Comparison of ENCODE assay signal across 8 cellular contexts in the genomic region with DNA sequence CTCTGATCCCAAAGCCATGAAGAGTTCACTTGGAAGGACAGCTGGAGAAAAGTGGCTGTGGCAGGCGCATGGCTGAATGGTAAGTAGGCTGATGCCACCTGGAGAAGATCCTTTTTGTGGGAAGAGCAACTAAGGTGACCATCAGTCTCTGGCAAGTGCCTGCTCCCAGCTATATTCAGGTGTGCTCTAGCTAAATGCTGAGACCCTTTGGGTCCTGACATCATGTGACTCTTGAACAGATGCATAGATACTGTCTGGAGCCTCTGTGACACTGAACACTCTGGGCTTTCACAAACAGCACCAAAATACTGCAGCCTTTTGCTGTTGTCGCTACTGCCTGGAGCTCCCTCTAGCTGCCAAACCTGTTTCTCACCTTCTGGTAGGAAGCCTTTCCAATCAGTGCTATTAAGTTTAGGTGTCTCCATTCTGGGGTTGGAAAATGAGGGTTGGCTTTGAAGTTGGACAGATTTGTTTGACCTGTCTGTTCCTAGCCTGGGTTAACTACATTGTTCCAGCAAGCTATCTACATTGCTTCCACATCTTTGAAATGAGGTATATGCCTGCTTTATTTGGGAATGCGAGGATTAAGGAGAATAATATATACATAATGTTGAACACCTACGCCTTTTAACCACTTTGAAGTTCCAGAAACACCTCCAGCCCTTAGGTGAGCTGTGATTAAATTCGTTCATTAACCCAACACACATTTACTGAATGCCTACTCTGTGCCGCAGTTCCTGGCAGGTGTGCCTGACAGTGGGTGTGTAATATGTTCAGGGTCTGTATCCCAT. TPM values are rescaled to one million over a fixed set of nuclear protein-coding genes. Genes with fewer than 3 reads are reported as not detected.
DNase-seq lines count a peak whose midpoint lies in the region; ATAC-seq, FAIRE-seq and TF ChIP-seq lines count a peak whose summit lies in the region.

No MANE protein-coding gene starts in this region.

- H3K4me1 ChIP-seq in DOHH2 (ENCODE audit: control insufficient read depth, low read length), result peaks cover 19% of the 10 kb centered on the region
- H3K4me1 ChIP-seq in Peyer's patch, result peaks cover 0 to 26% (median 12%) of the 10 kb centered on the region in 4 donors
- H3K4me1 ChIP-seq in HepG2 (ENCODE audit: insufficient read depth, low read length), result peaks cover 10% of the 10 kb centered on the region; the same call in 1 of the 2 replicates

- H3K36me3 ChIP-seq in DOHH2 (ENCODE audit: control insufficient read depth, low read length) (no peaks in the 10 kb centered on the region), Peyer's patch (no peaks in the 10 kb centered on the region), HepG2 (replicated peaks in 1 of 2; ENCODE audit: control insufficient read depth in 1 of 2, insufficient read depth in 2 of 2, low read length in 2 of 2) (no peaks in the 10 kb centered on the region)

- H3K27me3 ChIP-seq in DOHH2 (ENCODE audit: control insufficient read depth, low read length), result peaks cover 45% of the 10 kb centered on the region
- H3K27me3 ChIP-seq in Peyer's patch, result peaks cover 0 to 26% of the 10 kb centered on the region in 2 donors
- peaks cover 9 to 45% of the 10 kb centered on the region in 2 experiments; a peak in 4 of 5 replicates for H3K27me3 ChIP-seq in HepG2 (ENCODE audit: control insufficient read depth in 1 of 2, insufficient read depth in 2 of 2, low read length in 2 of 2)

- DNase-seq in Peyer's patch (peak in 2 of 3 donors; percentile 41 to 66), HepG2 (ENCODE audit: low spot score) (peak; percentile 61), GM03348 (ENCODE audit: low spot score) (no peak)
- DNase-seq in effector CD8-positive, alpha-beta T cell (lab: John Stamatoyannopoulos, UW), result no peak

- no peak for TF ChIP-seq POLR2A in Peyer's patch (IDR thresholded peaks at IDR 0.05)
- TF ChIP-seq POLR2A in HepG2 (IDR thresholded peaks at IDR 0.05; ENCODE audit: insufficient read depth in 1 of 2, low read depth in 2 of 2, low read length in 2 of 2), result no peak

- POLR2A ChIA-PET in HepG2 (lab: Yijun Ruan, JAX), result no interaction called here

- no peak overlapping the region for H3K9ac ChIP-seq in HepG2 (ENCODE audit: insufficient read depth, low read depth, low read length)

- no TSS peak for BruUV-seq in HepG2 (replicated peaks; lab: Mats Ljungman, UMichigan)

- no peak overlapping the region for H3K4me2 ChIP-seq in DOHH2 (ENCODE audit: low read length)
- no peak overlapping the region for H3K4me2 ChIP-seq in HepG2 (ENCODE audit: low read depth, low read length)

- TF ChIP-seq RAD21 in Ishikawa (IDR thresholded peaks at IDR 0.05; ENCODE audit: low read depth) (peak; percentile 41), HepG2 (CRISPR knock-in tag; IDR thresholded peaks at IDR 0.05) (peak; percentile 59; the same call in 1 of the 2 replicates)

- no peaks in the 10 kb centered on the region for H3K9me3 ChIP-seq in DOHH2 (ENCODE audit: control insufficient read depth, insufficient read depth, low read length)
- no peaks in the 10 kb centered on the region for H3K9me3 ChIP-seq in Peyer's patch
- H3K9me3 ChIP-seq in HepG2 (ENCODE audit: low read length), result no peaks in the 10 kb centered on the region

- no peak overlapping the region for H3K4me3 ChIP-seq in DOHH2 (ENCODE audit: low read length)
- no peak overlapping the region for H3K4me3 ChIP-seq in Peyer's patch
- no peak overlapping the region for H3K4me3 ChIP-seq in HepG2 (replicated peaks in 1 of 3; ENCODE audit: insufficient read depth in 1 of 3, low read depth in 2 of 3, low read length in 3 of 3)

- H3K27ac ChIP-seq in DOHH2 (ENCODE audit: low read depth, low read length) (no peak overlapping the region), Peyer's patch (no peak overlapping the region), angular gyrus (ENCODE audit: low read depth, low read length) (peak overlapping the region; percentile 51), HepG2 (ENCODE audit: extremely low read length, insufficient read depth, low read length) (no peak overlapping the region)

- FAIRE-seq in HepG2 (lab: Jason Lieb, UNC), result peak; percentile 98

- no peak overlapping the region for H2AFZ ChIP-seq in HepG2 (ENCODE audit: low read length)

- ATAC-seq in HepG2 (peak; percentile 53), HG02884 (IDR thresholded peaks at IDR 0.05; ENCODE audit: unreplicated experiment) (no peak)

- peaks cover 2% of the 10 kb centered on the region; the same call in 1 of the 2 replicates for H3F3A ChIP-seq in DOHH2 (ENCODE audit: control insufficient read depth, insufficient read depth)

- H4K20me1 ChIP-seq in DOHH2 (ENCODE audit: control insufficient read depth, insufficient read depth, low read depth, low read length), result peaks cover 4% of the 10 kb centered on the region
- peaks cover 2% of the 10 kb centered on the region; the same call in 1 of the 2 replicates for H4K20me1 ChIP-seq in HepG2 (ENCODE audit: insufficient read depth, low read length)

- no peaks in the 10 kb centered on the region for H3K9me2 ChIP-seq in DOHH2 (replicated peaks; ENCODE audit: control insufficient read depth, low read length)

- H3K79me2 ChIP-seq in DOHH2 (ENCODE audit: control insufficient read depth, low read length) (no peaks in the 10 kb centered on the region), HepG2 (ENCODE audit: insufficient read depth, low read length) (no peaks in the 10 kb centered on the region)

- in situ Hi-C loops in HepG2 (cut with HindIII; ENCODE audit: extremely low pct_ligation_motif_present, low pct_unique_long_range_greater_than_20kb), result no loop called here

- TF ChIP-seq EP300 in Ishikawa (IDR thresholded peaks at IDR 0.05; ENCODE audit: borderline replicate concordance), result no peak
- no peak for TF ChIP-seq EP300 in HepG2 (IDR thresholded peaks at IDR 0.05; ENCODE audit: low read depth in 2 of 2, low read length in 2 of 2)
- no peak for TF ChIP-seq EP300 in HepG2 (CRISPR knock-in tag; IDR thresholded peaks at IDR 0.05; ENCODE audit: borderline replicate concordance)

- intact Hi-C loops in HepG2 (cut with micrococcal nuclease; ENCODE audit: unreplicated experiment), result loop anchor here (2.0 kb wide), 1 partner anchor 27 kb away; no protein-coding TSS in a partner anchor

- TF ChIP-seq CTCF in DOHH2 (IDR thresholded peaks at IDR 0.05; ENCODE audit: low read depth, low read length, poor library complexity, severe bottlenecking) (peak; percentile 84), Peyer's patch (IDR thresholded peaks at IDR 0.05) (peak in 5 of 6 experiments; percentile 11 to 51 (median 43)), HepG2 (CRISPR knock-in tag; IDR thresholded peaks at IDR 0.05) (peak; percentile 86)

- CTCF ChIA-PET in HepG2 (lab: Yijun Ruan, JAX; ENCODE audit: low intra/inter-chr PET ratio, low total read pairs), result no interaction called here

- 52% methylated on average over 6 of the region's 6 CpGs for WGBS in HepG2 (ENCODE audit: low lambda C conversion rate)

RNA-seq across cellular contexts. Expression of a gene that starts 3.1 kb away (rescaled TPM):
- not detected for total RNA-seq in Peyer's patch
- total RNA-seq in HepG2 (2016; rRNA removed; fragmentation: Illumina TruSeq; extraction: Trizol), result not detected in 2 replicates
- total RNA-seq in HepG2 (2016; cell fraction: cytosol; rRNA removed; fragmentation: Illumina TruSeq; extraction: Trizol; ENCODE audit: low read depth), result not detected in 2 replicates
- total RNA-seq in HepG2 (2016; cell fraction: insoluble cytoplasmic fraction; rRNA removed; fragmentation: Illumina TruSeq; extraction: Trizol), result 0.06 TPM in 1 of 2 replicates, not detected in the other
- total RNA-seq in HepG2 (2016; cell fraction: membrane; rRNA removed; fragmentation: Illumina TruSeq; extraction: Trizol), result not detected in 2 replicates
- total RNA-seq in HepG2 (2016; cell fraction: nucleus; rRNA removed; fragmentation: Illumina TruSeq; extraction: Trizol), result not detected in 2 replicates
- not detected in 2 replicates for polyA plus RNA-seq in HepG2 (2011; rRNA removed)
- polyA plus RNA-seq in HepG2 (2011; cell fraction: cytosol; rRNA removed), result 0.03 TPM in 1 of 2 replicates, not detected in the other
- 0.07 TPM in 1 of 2 replicates, not detected in the other for polyA plus RNA-seq in HepG2 (2011; cell fraction: nucleus; rRNA removed)
- not detected in 2 replicates for polyA plus RNA-seq in HepG2 (2012)
- not detected in 2 replicates for polyA plus RNA-seq in HepG2 (2016; cell fraction: cytosol; fragmentation: Illumina TruSeq; extraction: Trizol; ENCODE audit: low read depth)
- not detected in 2 replicates for polyA plus RNA-seq in HepG2 (2016; cell fraction: insoluble cytoplasmic fraction; fragmentation: Illumina TruSeq; extraction: Trizol; ENCODE audit: low read depth)
- polyA plus RNA-seq in HepG2 (2016; cell fraction: membrane; fragmentation: Illumina TruSeq; extraction: Trizol; ENCODE audit: low read depth), result not detected in 2 replicates
- not detected in 2 replicates for polyA plus RNA-seq in HepG2 (2016; cell fraction: nucleus; fragmentation: Illumina TruSeq; extraction: Trizol; ENCODE audit: insufficient read depth, low read depth)
- polyA minus RNA-seq in HepG2 (2011; rRNA and poly(A)+ RNA removed; ENCODE audit: low replicate concordance), result not detected in 2 replicates
- not detected in 2 replicates for polyA minus RNA-seq in HepG2 (2011; cell fraction: cytosol; rRNA and poly(A)+ RNA removed)
- polyA minus RNA-seq in HepG2 (2011; cell fraction: nucleus; rRNA and poly(A)+ RNA removed), result 0.25 TPM in 1 of 2 replicates, not detected in the other

RNA-seq across cellular contexts. Expression of a gene that starts 6.0 kb away (rescaled TPM):
- total RNA-seq in Peyer's patch (10 to 100 TPM in 1 of 4 donors, 1 to 10 TPM in 3; 1.8 to 12.4 (median 5.7) TPM), HepG2 (2016; rRNA removed; fragmentation: Illumina TruSeq; extraction: Trizol) (3.0 and 4.2 TPM in 2 replicates)
- 1.2 TPM in 2 replicates for total RNA-seq in HepG2 (2016; cell fraction: cytosol; rRNA removed; fragmentation: Illumina TruSeq; extraction: Trizol; ENCODE audit: low read depth)
- 2.7 and 3.8 TPM in 2 replicates for total RNA-seq in HepG2 (2016; cell fraction: insoluble cytoplasmic fraction; rRNA removed; fragmentation: Illumina TruSeq; extraction: Trizol)
- 2.4 and 2.5 TPM in 2 replicates for total RNA-seq in HepG2 (2016; cell fraction: membrane; rRNA removed; fragmentation: Illumina TruSeq; extraction: Trizol)
- total RNA-seq in HepG2 (2016; cell fraction: nucleus; rRNA removed; fragmentation: Illumina TruSeq; extraction: Trizol), result 6.0 and 6.4 TPM in 2 replicates
- 10.3 and 11.1 TPM in 2 replicates for polyA plus RNA-seq in HepG2 (2011; rRNA removed)
- 5.7 and 7.4 TPM in 2 replicates for polyA plus RNA-seq in HepG2 (2011; cell fraction: cytosol; rRNA removed)
- polyA plus RNA-seq in HepG2 (2011; cell fraction: nucleus; rRNA removed), result 32.6 and 44.1 TPM in 2 replicates
- 8.1 and 9.8 TPM in 2 replicates for polyA plus RNA-seq in HepG2 (2012)
- polyA plus RNA-seq in HepG2 (2016; cell fraction: cytosol; fragmentation: Illumina TruSeq; extraction: Trizol; ENCODE audit: low read depth), result 1.0 and 1.1 TPM in 2 replicates
- polyA plus RNA-seq in HepG2 (2016; cell fraction: insoluble cytoplasmic fraction; fragmentation: Illumina TruSeq; extraction: Trizol; ENCODE audit: low read depth), result 3.1 and 4.1 TPM in 2 replicates
- polyA plus RNA-seq in HepG2 (2016; cell fraction: membrane; fragmentation: Illumina TruSeq; extraction: Trizol; ENCODE audit: low read depth), result 1.6 and 2.0 TPM in 2 replicates
- polyA plus RNA-seq in HepG2 (2016; cell fraction: nucleus; fragmentation: Illumina TruSeq; extraction: Trizol; ENCODE audit: insufficient read depth, low read depth), result 20.4 and 21.9 TPM in 2 replicates
- 12.4 and 15.2 TPM in 2 replicates for polyA minus RNA-seq in HepG2 (2011; rRNA and poly(A)+ RNA removed; ENCODE audit: low replicate concordance)
- polyA minus RNA-seq in HepG2 (2011; cell fraction: cytosol; rRNA and poly(A)+ RNA removed), result 5.4 and 6.2 TPM in 2 replicates
- polyA minus RNA-seq in HepG2 (2011; cell fraction: nucleus; rRNA and poly(A)+ RNA removed), result 14.7 and 16.5 TPM in 2 replicates

RNA-seq across cellular contexts. Expression of a gene that starts 56.1 kb away (rescaled TPM):
- total RNA-seq in Peyer's patch, result 100 to 1,000 TPM in 2 of 4 donors, 10 to 100 TPM in 2; 83.5 to 131 (median 95.6) TPM
- total RNA-seq in HepG2 (2016; rRNA removed; fragmentation: Illumina TruSeq; extraction: Trizol), result 517 and 689 TPM in 2 replicates
- 83.8 and 91.7 TPM in 2 replicates for total RNA-seq in HepG2 (2016; cell fraction: cytosol; rRNA removed; fragmentation: Illumina TruSeq; extraction: Trizol; ENCODE audit: low read depth)
- total RNA-seq in HepG2 (2016; cell fraction: insoluble cytoplasmic fraction; rRNA removed; fragmentation: Illumina TruSeq; extraction: Trizol), result 525 and 715 TPM in 2 replicates
- total RNA-seq in HepG2 (2016; cell fraction: membrane; rRNA removed; fragmentation: Illumina TruSeq; extraction: Trizol), result 114 and 115 TPM in 2 replicates
- total RNA-seq in HepG2 (2016; cell fraction: nucleus; rRNA removed; fragmentation: Illumina TruSeq; extraction: Trizol), result 196 and 212 TPM in 2 replicates
- 326 and 347 TPM in 2 replicates for polyA plus RNA-seq in HepG2 (2011; rRNA removed)
- polyA plus RNA-seq in HepG2 (2011; cell fraction: cytosol; rRNA removed), result 421 and 439 TPM in 2 replicates
- 113 and 132 TPM in 2 replicates for polyA plus RNA-seq in HepG2 (2011; cell fraction: nucleus; rRNA removed)
- polyA plus RNA-seq in HepG2 (2012), result 497 and 591 TPM in 2 replicates
- 60.5 and 62.9 TPM in 2 replicates for polyA plus RNA-seq in HepG2 (2016; cell fraction: cytosol; fragmentation: Illumina TruSeq; extraction: Trizol; ENCODE audit: low read depth)
- 605 and 611 TPM in 2 replicates for polyA plus RNA-seq in HepG2 (2016; cell fraction: insoluble cytoplasmic fraction; fragmentation: Illumina TruSeq; extraction: Trizol; ENCODE audit: low read depth)
- 71.6 and 78.2 TPM in 2 replicates for polyA plus RNA-seq in HepG2 (2016; cell fraction: membrane; fragmentation: Illumina TruSeq; extraction: Trizol; ENCODE audit: low read depth)
- 207 and 227 TPM in 2 replicates for polyA plus RNA-seq in HepG2 (2016; cell fraction: nucleus; fragmentation: Illumina TruSeq; extraction: Trizol; ENCODE audit: insufficient read depth, low read depth)
- 594 and 852 TPM in 2 replicates for polyA minus RNA-seq in HepG2 (2011; rRNA and poly(A)+ RNA removed; ENCODE audit: low replicate concordance)
- 197 and 217 TPM in 2 replicates for polyA minus RNA-seq in HepG2 (2011; cell fraction: cytosol; rRNA and poly(A)+ RNA removed)
- 138 and 184 TPM in 2 replicates for polyA minus RNA-seq in HepG2 (2011; cell fraction: nucleus; rRNA and poly(A)+ RNA removed)

RNA-seq across cellular contexts. Expression of a gene that starts 57.2 kb away (rescaled TPM):
- total RNA-seq in Peyer's patch, result 10 to 100 TPM; 30.5 to 69.9 (median 41.4) TPM
- 30.0 and 37.2 TPM in 2 replicates for total RNA-seq in HepG2 (2016; rRNA removed; fragmentation: Illumina TruSeq; extraction: Trizol)
- 141 and 145 TPM in 2 replicates for total RNA-seq in HepG2 (2016; cell fraction: cytosol; rRNA removed; fragmentation: Illumina TruSeq; extraction: Trizol; ENCODE audit: low read depth)
- 25.4 and 37.6 TPM in 2 replicates for total RNA-seq in HepG2 (2016; cell fraction: insoluble cytoplasmic fraction; rRNA removed; fragmentation: Illumina TruSeq; extraction: Trizol)
- 112 and 121 TPM in 2 replicates for total RNA-seq in HepG2 (2016; cell fraction: membrane; rRNA removed; fragmentation: Illumina TruSeq; extraction: Trizol)
- total RNA-seq in HepG2 (2016; cell fraction: nucleus; rRNA removed; fragmentation: Illumina TruSeq; extraction: Trizol), result 16.8 TPM in 2 replicates
- 11.6 and 12.1 TPM in 2 replicates for polyA plus RNA-seq in HepG2 (2011; rRNA removed)
- 10.0 and 15.9 TPM in 2 replicates for polyA plus RNA-seq in HepG2 (2011; cell fraction: cytosol; rRNA removed)
- 4.1 and 7.0 TPM in 2 replicates for polyA plus RNA-seq in HepG2 (2011; cell fraction: nucleus; rRNA removed)
- 5.7 and 8.8 TPM in 2 replicates for polyA plus RNA-seq in HepG2 (2012)
- polyA plus RNA-seq in HepG2 (2016; cell fraction: cytosol; fragmentation: Illumina TruSeq; extraction: Trizol; ENCODE audit: low read depth), result 152 and 157 TPM in 2 replicates
- polyA plus RNA-seq in HepG2 (2016; cell fraction: insoluble cytoplasmic fraction; fragmentation: Illumina TruSeq; extraction: Trizol; ENCODE audit: low read depth), result 23.1 and 23.9 TPM in 2 replicates
- 103 and 106 TPM in 2 replicates for polyA plus RNA-seq in HepG2 (2016; cell fraction: membrane; fragmentation: Illumina TruSeq; extraction: Trizol; ENCODE audit: low read depth)
- polyA plus RNA-seq in HepG2 (2016; cell fraction: nucleus; fragmentation: Illumina TruSeq; extraction: Trizol; ENCODE audit: insufficient read depth, low read depth), result 23.7 and 26.7 TPM in 2 replicates
- 19.5 and 55.8 TPM in 2 replicates for polyA minus RNA-seq in HepG2 (2011; rRNA and poly(A)+ RNA removed; ENCODE audit: low replicate concordance)
- 2.7 and 5.5 TPM in 2 replicates for polyA minus RNA-seq in HepG2 (2011; cell fraction: cytosol; rRNA and poly(A)+ RNA removed)
- 2.2 and 3.3 TPM in 2 replicates for polyA minus RNA-seq in HepG2 (2011; cell fraction: nucleus; rRNA and poly(A)+ RNA removed)

Comparison
In these comparisons a context has a peak if more than half of its experiments do, and no peak if none do; other contexts are left out.
1. DNase-seq: peak in Peyer's patch (2 of 3) and HepG2 (single experiment); none in effector CD8-positive, alpha-beta T cell (single experiment) and GM03348 (single experiment).
2. Peak in every context shown above with its lines, with median percentiles within 50 percentile points of each other: CTCF ChIP-seq.